ENCODE assay signal across 8 cellular contexts in genomic region chr11:124953753-124954624, GRCh38. TPM values are rescaled to one million over a fixed set of nuclear protein-coding genes. Genes with fewer than 3 reads are reported as not detected.
DNase-seq lines count a peak whose midpoint lies in the region; ATAC-seq and TF ChIP-seq lines count a peak whose summit lies in the region.

Gene CCDC15 (plus strand): TSS chr11:124954202. CDS start chr11:124954733, 531 bp downstream.

- no peaks in the 10 kb centered on the region for H3K27me3 Mint-ChIP-seq in CD4-positive, alpha-beta T cell
- no peaks in the 10 kb centered on the region for H3K27me3 Mint-ChIP-seq in activated CD8-positive, alpha-beta T cell treated with anti-CD3 and anti-CD28 coated beads for 36 hours

- peak within 1 kb of the TSS; percentile 69 for H3K4me3 ChIP-seq in effector memory CD4-positive, alpha-beta T cell (ENCODE audit: insufficient read depth, low read depth, low read length, poor library complexity, severe bottlenecking)
- H3K4me3 ChIP-seq in lung, result peak within 1 kb of the TSS; percentile 60

- intact Hi-C loops in CD4-positive, alpha-beta T cell (cut with DNase I, micrococcal nuclease), result loop anchor here (1.0 to 10.0 kb wide), 10 partner anchors 77 to 1261 kb away; partner anchors contain the start of genes CDON (in 1 of the 2), EI24 (in 1 of the 2), FAM118B (in 1 of the 2) and RPUSD4 (in 1 of the 2)
- intact Hi-C loops in activated CD8-positive, alpha-beta T cell treated with anti-CD3 and anti-CD28 coated beads for 36 hours (cut with micrococcal nuclease), result loop anchor here (2.0 kb wide), 1 partner anchor 77 kb away; no protein-coding TSS in a partner anchor

- POLR2A ChIA-PET in CD4-positive, alpha-beta T cell (lab: Charles Lee), result interaction anchor here (0.7 to 3.0 kb wide), 15 partner anchors 10 to 332 kb away, joined by 3 to 30 read pairs (median 4); partner anchors contain the start of genes MSANTD2, SIAE, SPA17 and TBRG1
- POLR2A ChIA-PET in activated CD8-positive, alpha-beta T cell treated with anti-CD3 and anti-CD28 coated beads for 36 hours (lab: Charles Lee), result interaction anchor here (0.7 to 2.4 kb wide), 11 partner anchors 10 to 159 kb away, joined by 3 to 10 read pairs (median 4); partner anchors contain the start of gene TMEM218

- no peak within 1 kb of the TSS for H3K27ac Mint-ChIP-seq in CD4-positive, alpha-beta T cell
- no peak within 1 kb of the TSS for H3K27ac Mint-ChIP-seq in activated CD8-positive, alpha-beta T cell treated with anti-CD3 and anti-CD28 coated beads for 36 hours

- H3K27me3 ChIP-seq in CD4-positive, alpha-beta T cell (ENCODE audit: control insufficient read depth, insufficient read depth, low read length), result no peaks in the 10 kb centered on the region
- no peaks in the 10 kb centered on the region for H3K27me3 ChIP-seq in effector memory CD4-positive, alpha-beta T cell (replicated peaks; ENCODE audit: control insufficient read depth, insufficient read depth, low read length, poor library complexity, severe bottlenecking)
- H3K27me3 ChIP-seq in lung (ENCODE audit: control insufficient read depth, insufficient read depth), result no peaks in the 10 kb centered on the region

- peaks cover 27% of the 10 kb centered on the region for H3K4me1 ChIP-seq in effector memory CD4-positive, alpha-beta T cell (ENCODE audit: control insufficient read depth, insufficient read depth, low read length, poor library complexity, severe bottlenecking)
- peaks cover 3 to 4% of the 10 kb centered on the region in 2 donors for H3K4me1 ChIP-seq in lung (ENCODE audit: control insufficient read depth in 2 of 2, insufficient read depth in 2 of 2, low read length in 2 of 2)

- 0% methylated on average over 51 to 54 of the region's 54 CpGs for WGBS in lung, 2 donors

- H3K36me3 ChIP-seq in effector memory CD4-positive, alpha-beta T cell (ENCODE audit: control insufficient read depth, insufficient read depth, low read length), result no peaks in the 10 kb centered on the region
- H3K36me3 ChIP-seq in lung (ENCODE audit: control insufficient read depth in 2 of 2, insufficient read depth in 2 of 2, low read length in 2 of 2), result no peaks in the 10 kb centered on the region

- DNase-seq in CD4-positive, alpha-beta T cell, result peak; percentile 89 to 95 (median 92)
- peak; percentile 91 for DNase-seq in NCI-H82 treated with DMSO at 0.1 percent for 48 hours (lab: John Stamatoyannopoulos, UW; ENCODE audit: unreplicated experiment)
- DNase-seq in activated CD8-positive, alpha-beta T cell treated with anti-CD3 and anti-CD28 coated beads for 36 hours, result peak; percentile 98
- DNase-seq in effector memory CD4-positive, alpha-beta T cell, result peak; percentile 90 to 93 (median 91)
- DNase-seq in lung (ENCODE audit: low spot score), result peak; percentile 97
- peak; percentile 93 to 96 (median 95) for DNase-seq in stimulated activated CD4-positive, alpha-beta T cell treated with anti-CD3 and anti-CD28 coated beads, TNF-alpha, amount 100 ng/mL, for 4 hours (ENCODE audit: low read depth in 3 of 3)

- CTCF ChIA-PET in CD4-positive, alpha-beta T cell (lab: Charles Lee), result interaction anchor here (1.0 to 2.0 kb wide), 3 partner anchors 78 to 188 kb away, joined by 3 to 11 read pairs (median 3); no protein-coding TSS in a partner anchor
- CTCF ChIA-PET in activated CD8-positive, alpha-beta T cell treated with anti-CD3 and anti-CD28 coated beads for 36 hours (lab: Charles Lee), result interaction anchor here (0.8 to 4.2 kb wide), 15 partner anchors 9 to 475 kb away, joined by 3 to 21 read pairs (median 4); partner anchors contain the start of gene PKNOX2

- H3K4me1 Mint-ChIP-seq in CD4-positive, alpha-beta T cell (ENCODE audit: low read depth), result no peaks in the 10 kb centered on the region
- peaks cover 9% of the 10 kb centered on the region for H3K4me1 Mint-ChIP-seq in activated CD8-positive, alpha-beta T cell treated with anti-CD3 and anti-CD28 coated beads for 36 hours (ENCODE audit: low read depth)

- peak within 1 kb of the TSS; percentile 74 for H3K27ac ChIP-seq in CD4-positive, alpha-beta T cell (ENCODE audit: low read depth, low read length)
- H3K27ac ChIP-seq in effector memory CD4-positive, alpha-beta T cell (ENCODE audit: insufficient read depth, low read length, poor library complexity, severe bottlenecking), result peak within 1 kb of the TSS; percentile 81
- H3K27ac ChIP-seq in lung (ENCODE audit: low read depth in 1 of 2, low read length in 1 of 2), result peak within 1 kb of the TSS; percentile 73 to 95

- H3K9me3 ChIP-seq in CD4-positive, alpha-beta T cell (ENCODE audit: control insufficient read depth, low read length), result no peaks in the 10 kb centered on the region
- H3K9me3 ChIP-seq in effector memory CD4-positive, alpha-beta T cell (ENCODE audit: control insufficient read depth, low read length), result no peaks in the 10 kb centered on the region
- no peaks in the 10 kb centered on the region for H3K9me3 ChIP-seq in lung (ENCODE audit: control insufficient read depth in 2 of 2, insufficient read depth in 1 of 2, low read length in 1 of 2)

- H3K9me3 Mint-ChIP-seq in CD4-positive, alpha-beta T cell, result no peaks in the 10 kb centered on the region
- peaks cover 4% of the 10 kb centered on the region for H3K9me3 Mint-ChIP-seq in activated CD8-positive, alpha-beta T cell treated with anti-CD3 and anti-CD28 coated beads for 36 hours

- no peak within 1 kb of the TSS for H3K4me3 Mint-ChIP-seq in CD4-positive, alpha-beta T cell
- H3K4me3 Mint-ChIP-seq in activated CD8-positive, alpha-beta T cell treated with anti-CD3 and anti-CD28 coated beads for 36 hours, result no peak within 1 kb of the TSS

- TF ChIP-seq CTCF in CD4-positive, alpha-beta T cell (IDR thresholded peaks at IDR 0.05), result no peak
- TF ChIP-seq CTCF in activated CD8-positive, alpha-beta T cell treated with anti-CD3 and anti-CD28 coated beads for 36 hours (IDR thresholded peaks at IDR 0.05), result no peak
- no peak for TF ChIP-seq CTCF in lung (IDR thresholded peaks at IDR 0.05; ENCODE audit: control extremely low read depth, extremely low read depth)

- no peaks in the 10 kb centered on the region for H3K36me3 Mint-ChIP-seq in CD4-positive, alpha-beta T cell (ENCODE audit: low read depth)
- H3K36me3 Mint-ChIP-seq in activated CD8-positive, alpha-beta T cell treated with anti-CD3 and anti-CD28 coated beads for 36 hours (ENCODE audit: low read depth), result peaks cover 3% of the 10 kb centered on the region

- ATAC-seq in CD4-positive, alpha-beta T cell (ENCODE audit: poor library complexity), result peak; percentile 95
- peak; percentile 98 for ATAC-seq in GM19452 (IDR thresholded peaks at IDR 0.05; ENCODE audit: unreplicated experiment)
- ATAC-seq in HG03575 (IDR thresholded peaks at IDR 0.05; ENCODE audit: extremely low read depth, insufficient number of reproducible peaks, low FRiP score, unreplicated experiment), result peak; percentile 87
- ATAC-seq in activated CD8-positive, alpha-beta T cell treated with anti-CD3 and anti-CD28 coated beads for 36 hours, result peak; percentile 97
- ATAC-seq in lung (ENCODE audit: insufficient read depth, low FRiP score), result peak; percentile 99

RNA-seq across cellular contexts. Expression of gene CCDC15, which starts in this region (rescaled TPM):
- 1 to 10 TPM in 1 of 2 experiments, under 1 TPM in 1; 0.89 to 1.1 TPM for total RNA-seq in CD4-positive, alpha-beta T cell
- 1 to 10 TPM; 4.2 to 4.8 TPM for total RNA-seq in activated CD8-positive, alpha-beta T cell treated with anti-CD3 and anti-CD28 coated beads for 36 hours
- total RNA-seq in lung, result 1 to 10 TPM; 1.2 to 5.1 TPM
- under 1 TPM; 0.65 to 0.91 TPM for polyA plus RNA-seq in lung

Comparison
In these comparisons a context has a peak if more than half of its experiments do, and no peak if none do; other contexts are left out.
1. Peak in every context shown above with its lines: DNase-seq, ATAC-seq, H3K4me3 ChIP-seq and H3K27ac ChIP-seq.